16 cellular contexts compared by ENCODE assay signal in genomic region chr9:76595645-76596044, GRCh38.
DNase-seq lines count a peak whose midpoint lies in the region; ATAC-seq and TF ChIP-seq lines count a peak whose summit lies in the region.
"Had no signal": no experiment of that assay in that cellular context is flagged by ENCODE, and none has a peak within 500 bp of the region (broad histone marks: within the 10 kb centered on the region; RNA-seq: fewer than 3 reads in every experiment).

No MANE protein-coding gene starts in this region.

- intact Hi-C loops in PC-9 (cut with micrococcal nuclease; ENCODE audit: unreplicated experiment) (no loop called here), left ventricle myocardium superior (cut with micrococcal nuclease) (no loop called here)

- H3K79me2 ChIP-seq in PC-9 (ENCODE audit: low read depth) = no peaks in the 10 kb centered on the region

- POLR2A ChIA-PET in PC-9 (lab: Charles Lee; ENCODE audit: unreplicated experiment) = no interaction called here
- POLR2A ChIA-PET in activated CD4-positive, alpha-beta memory T cell treated with anti-CD3 and anti-CD28 coated beads, Interleukin-2, amount 10 ng/mL, durations not matched to agents 7 days and 5 days (lab: Charles Lee) = no interaction called here

- no peaks in the 10 kb centered on the region for H3K9me2 ChIP-seq in PC-9 (ENCODE audit: insufficient read depth)

- no peak overlapping the region for H3K27ac Mint-ChIP-seq in stimulated activated naive B cell treated with anti-CD40 and anti-IgM and Interleukin-4, amounts not matched to agents 10 μg/mL and 1 μg/mL and 100 μg/mL, for 72 hours
- H3K27ac Mint-ChIP-seq in activated CD4-positive, alpha-beta memory T cell treated with anti-CD3 and anti-CD28 coated beads, Interleukin-2, amount 10 ng/mL, durations not matched to agents 7 days and 5 days = no peak overlapping the region
- H3K27ac Mint-ChIP-seq: activated naive CD8-positive, alpha-beta T cell treated with anti-CD3 and anti-CD28 coated beads for 36 hours; CD4-positive, alpha-beta memory T cell had no signal

- peaks cover 15 to 35% of the 10 kb centered on the region in 2 donors for H3K4me1 Mint-ChIP-seq in stimulated activated naive B cell treated with anti-CD40 and anti-IgM and Interleukin-4, amounts not matched to agents 10 μg/mL and 1 μg/mL and 100 μg/mL, for 72 hours
- H3K4me1 Mint-ChIP-seq in activated CD4-positive, alpha-beta memory T cell treated with anti-CD3 and anti-CD28 coated beads, Interleukin-2, amount 10 ng/mL, durations not matched to agents 7 days and 5 days = peaks cover 8% of the 10 kb centered on the region

- no peak overlapping the region for H3K4me3 Mint-ChIP-seq in stimulated activated naive B cell treated with anti-CD40 and anti-IgM and Interleukin-4, amounts not matched to agents 10 μg/mL and 1 μg/mL and 100 μg/mL, for 72 hours
- H3K4me3 Mint-ChIP-seq in activated CD4-positive, alpha-beta memory T cell treated with anti-CD3 and anti-CD28 coated beads, Interleukin-2, amount 10 ng/mL, durations not matched to agents 7 days and 5 days = no peak overlapping the region
- H3K4me3 Mint-ChIP-seq: activated naive CD8-positive, alpha-beta T cell treated with anti-CD3 and anti-CD28 coated beads for 36 hours; CD4-positive, alpha-beta memory T cell had no signal

- H3K27me3 Mint-ChIP-seq in stimulated activated naive B cell treated with anti-CD40 and anti-IgM and Interleukin-4, amounts not matched to agents 10 μg/mL and 1 μg/mL and 100 μg/mL, for 72 hours = no peaks in the 10 kb centered on the region
- H3K27me3 Mint-ChIP-seq in activated CD4-positive, alpha-beta memory T cell treated with anti-CD3 and anti-CD28 coated beads, Interleukin-2, amount 10 ng/mL, durations not matched to agents 7 days and 5 days = no peaks in the 10 kb centered on the region

- no peaks in the 10 kb centered on the region for H3K27me3 ChIP-seq in PC-9 (ENCODE audit: insufficient read depth, low read depth)

- H3K4me2 ChIP-seq in PC-9 = peak overlapping the region; percentile 13

- DNase-seq in SKM-1 treated with dmso at 0.1 percent for 144 hours (lab: John Stamatoyannopoulos, UW; ENCODE audit: unreplicated experiment) (peak; percentile 35), SKM-1 (lab: John Stamatoyannopoulos, UW; ENCODE audit: unreplicated experiment) (no peak), PC-9 (no peak), left ventricle myocardium superior (no peak), NCI-H2081 (lab: John Stamatoyannopoulos, UW) (no peak)
- DNase-seq in stimulated activated naive B cell treated with anti-CD40 and anti-IgM and Interleukin-4, amounts not matched to agents 10 μg/mL and 1 μg/mL and 100 μg/mL, for 72 hours = no peak
- no peak for DNase-seq in activated CD4-positive, alpha-beta memory T cell treated with anti-CD3 and anti-CD28 coated beads, Interleukin-2, amount 10 ng/mL, durations not matched to agents 7 days and 5 days
- DNase-seq: activated CD4-positive, alpha-beta T cell treated with anti-CD3 and anti-CD28 coated beads for 4 hours; activated naive CD8-positive, alpha-beta T cell treated with anti-CD3 and anti-CD28 coated beads for 36 hours; CD4-positive, alpha-beta memory T cell; IMR-90; NCI-H1417 treated with DMSO at 0.1 percent for 48 hours; NCI-H446; stimulated activated CD4-positive, alpha-beta T cell treated with anti-CD3 and anti-CD28 coated beads, Interleukin-2, amount 100 ng/mL, for 48 hours; tibial artery had no signal

- H2AFZ ChIP-seq in PC-9 = no peak overlapping the region

- H3K9me3 Mint-ChIP-seq in stimulated activated naive B cell treated with anti-CD40 and anti-IgM and Interleukin-4, amounts not matched to agents 10 μg/mL and 1 μg/mL and 100 μg/mL, for 72 hours = no peaks in the 10 kb centered on the region
- no peaks in the 10 kb centered on the region for H3K9me3 Mint-ChIP-seq in activated CD4-positive, alpha-beta memory T cell treated with anti-CD3 and anti-CD28 coated beads, Interleukin-2, amount 10 ng/mL, durations not matched to agents 7 days and 5 days
- H3K9me3 Mint-ChIP-seq: activated naive CD8-positive, alpha-beta T cell treated with anti-CD3 and anti-CD28 coated beads for 36 hours had no signal

- no peaks in the 10 kb centered on the region for H3F3A ChIP-seq in PC-9 (ENCODE audit: insufficient read depth, low read depth)

- peaks cover 1 to 9% of the 10 kb centered on the region in 2 donors for H3K36me3 Mint-ChIP-seq in stimulated activated naive B cell treated with anti-CD40 and anti-IgM and Interleukin-4, amounts not matched to agents 10 μg/mL and 1 μg/mL and 100 μg/mL, for 72 hours
- H3K36me3 Mint-ChIP-seq in activated CD4-positive, alpha-beta memory T cell treated with anti-CD3 and anti-CD28 coated beads, Interleukin-2, amount 10 ng/mL, durations not matched to agents 7 days and 5 days (ENCODE audit: low read depth) = no peaks in the 10 kb centered on the region
- H3K36me3 Mint-ChIP-seq: activated naive CD8-positive, alpha-beta T cell treated with anti-CD3 and anti-CD28 coated beads for 36 hours; CD4-positive, alpha-beta memory T cell had no signal

- H3K36me3 ChIP-seq in PC-9 (ENCODE audit: low read depth) = no peaks in the 10 kb centered on the region
- H3K36me3 ChIP-seq: tibial artery had no signal

- no peak for TF ChIP-seq CTCF in PC-9 (conservative IDR thresholded peaks at IDR 0.05)

- peak; percentile 48 for ATAC-seq in left ventricle myocardium superior
- ATAC-seq in stimulated activated naive B cell treated with anti-CD40 and anti-IgM and Interleukin-4, amounts not matched to agents 10 μg/mL and 1 μg/mL and 100 μg/mL, for 72 hours (replicated peaks) = peak; percentile 88 to 93
- ATAC-seq in HG03571 (IDR thresholded peaks at IDR 0.05; ENCODE audit: unreplicated experiment) = no peak

- peaks cover 7% of the 10 kb centered on the region for H3K4me1 ChIP-seq in PC-9 (replicated peaks; ENCODE audit: insufficient read depth)
- H3K4me1 ChIP-seq: tibial artery had no signal

- H3K4me3 ChIP-seq in PC-9 = no peak overlapping the region
- H3K4me3 ChIP-seq: tibial artery had no signal

- no TSS peak for BruUV-seq in PC-9 (replicated peaks; lab: Mats Ljungman, UMichigan)

- CTCF ChIA-PET in PC-9 (lab: Charles Lee) = interaction anchor here (0.7 kb wide), 1 partner anchor 74 kb away, joined by 3 read pairs; no protein-coding TSS in a partner anchor
- CTCF ChIA-PET in activated CD4-positive, alpha-beta memory T cell treated with anti-CD3 and anti-CD28 coated beads, Interleukin-2, amount 10 ng/mL, durations not matched to agents 7 days and 5 days (lab: Charles Lee) = no interaction called here

- no peaks in the 10 kb centered on the region for H3K9me3 ChIP-seq in PC-9 (ENCODE audit: insufficient read depth, low read depth)
- H3K9me3 ChIP-seq: tibial artery had no signal

- H4K20me1 ChIP-seq in PC-9 (ENCODE audit: insufficient read depth) = no peaks in the 10 kb centered on the region

- no peak overlapping the region for H3K27ac ChIP-seq in PC-9
- H3K27ac ChIP-seq: tibial artery had no signal
